ENCODE assay signal across 23 cellular contexts in the genomic region with DNA sequence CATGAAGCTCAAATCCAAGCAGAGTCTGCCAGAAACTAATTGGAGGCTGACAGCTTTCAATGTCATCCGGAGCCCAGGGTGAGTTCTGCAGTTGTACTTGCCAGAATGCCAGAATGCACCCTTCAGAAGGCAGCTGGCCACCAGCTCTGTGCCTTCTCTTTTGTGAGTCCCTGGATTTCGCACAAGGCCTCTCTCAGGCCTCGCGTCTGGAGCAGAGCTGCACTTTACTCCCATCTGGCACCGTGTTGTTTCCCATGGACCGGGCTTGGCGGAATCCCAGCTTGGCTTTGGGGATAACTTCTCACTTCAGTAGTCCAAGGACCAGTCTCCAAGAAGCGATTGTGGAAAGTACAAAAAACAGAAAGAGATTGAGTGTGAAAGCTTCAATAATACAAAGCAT.
DNase-seq lines count a peak whose midpoint lies in the region; ATAC-seq, FAIRE-seq and TF ChIP-seq lines count a peak whose summit lies in the region.
"Had no signal": no experiment of that assay in that cellular context is flagged by ENCODE, and none has a peak within 500 bp of the region (broad histone marks: within the 10 kb centered on the region; RNA-seq: fewer than 3 reads in every experiment).

No MANE protein-coding gene starts in this region.

- no peaks in the 10 kb centered on the region for H3K27me3 ChIP-seq in bronchial epithelial cell (ENCODE audit: control insufficient read depth, insufficient read depth, low read length)
- H3K27me3 ChIP-seq in ovary, result no peaks in the 10 kb centered on the region
- H3K27me3 ChIP-seq in spleen (replicated peaks in 1 of 7), result no peaks in the 10 kb centered on the region
- H3K27me3 ChIP-seq: BLaER1 had no signal

- H3K4me1 ChIP-seq in ovary (ENCODE audit: insufficient read depth) (no peaks in the 10 kb centered on the region), spleen (no peaks in the 10 kb centered on the region)
- H3K4me1 ChIP-seq: BLaER1 had no signal

- H3K9me3 ChIP-seq in ovary, result no peaks in the 10 kb centered on the region
- no peaks in the 10 kb centered on the region for H3K9me3 ChIP-seq in spleen
- H3K9me3 ChIP-seq: BLaER1, mucosa of descending colon had no signal

- no peak for TF ChIP-seq EP300 in ovary (IDR thresholded peaks at IDR 0.05)

- TF ChIP-seq POLR2A in ovary (IDR thresholded peaks at IDR 0.05), result no peak
- no peak for TF ChIP-seq POLR2A in spleen (IDR thresholded peaks at IDR 0.05)

- DNase-seq in DMS 273 treated with DMSO at 0.1 percent for 48 hours (lab: John Stamatoyannopoulos, UW) (peak; percentile 6), bronchial epithelial cell (ENCODE audit: low read depth) (no peak), left ventricle myocardium superior (peak; percentile 71), ovary (peak; percentile 26 to 82 (median 57)), spleen (no peak)
- DNase-seq in stimulated activated naive CD4-positive, alpha-beta T cell (lab: John Stamatoyannopoulos, UW), result no peak
- DNase-seq: ACHN; activated CD4-positive, alpha-beta T cell treated with anti-CD3 and anti-CD28 coated beads, Interleukin-2, amount 10 ng/mL, durations not matched to agents 24 days and 14 days; activated naive CD4-positive, alpha-beta T cell treated with anti-CD3 and anti-CD28 coated beads for 36 hours; activated T-cell treated with anti-CD3 and anti-CD28 coated beads, Interleukin-2, amount 50 U/mL, for 48 hours; COR-L47; DND-41; mucosa of descending colon; NCI-H187; NCI-H69; stimulated activated CD4-positive, alpha-beta T cell treated with anti-CD3 and anti-CD28 coated beads, Interleukin-1b, Interleukin-23, amount 100 ng/mL, for 48 hours; T-helper 9 cell; WERI-Rb-1 had no signal

- H3K4me3 ChIP-seq in bronchial epithelial cell (ENCODE audit: low read depth, low read length) (no peak overlapping the region), ovary (no peak overlapping the region), spleen (no peak overlapping the region)
- H3K4me3 ChIP-seq: BLaER1, mucosa of descending colon, skin epidermis had no signal

- H3K36me3 ChIP-seq in bronchial epithelial cell (ENCODE audit: control insufficient read depth, insufficient read depth, low read length), result no peaks in the 10 kb centered on the region
- H3K36me3 ChIP-seq in ovary, result no peaks in the 10 kb centered on the region
- H3K36me3 ChIP-seq in spleen, result no peaks in the 10 kb centered on the region
- H3K36me3 ChIP-seq: BLaER1, WERI-Rb-1 had no signal

- peak; percentile 13 for FAIRE-seq in bronchial epithelial cell (lab: Jason Lieb, UNC)
- FAIRE-seq: H1 had no signal

- TF ChIP-seq CTCF in bronchial epithelial cell (IDR thresholded peaks at IDR 0.05; ENCODE audit: insufficient read depth, low read length, severe bottlenecking) (no peak), ovary (IDR thresholded peaks at IDR 0.05) (no peak), spleen (IDR thresholded peaks at IDR 0.05 in 8 of 11, conservative IDR thresholded peaks at IDR 0.05 in 3 of 11) (no peak)

- 28 to 34% (median 29%) methylated on average over 8 of the region's 8 CpGs for WGBS in ovary, 3 donors
- WGBS in spleen, 5 donors, result 85 to 95% (median 88%) methylated on average over 8 of the region's 8 CpGs

- H3K27ac ChIP-seq in ovary (no peak overlapping the region), spleen (no peak overlapping the region)
- H3K27ac ChIP-seq: BLaER1, skin epidermis, WERI-Rb-1 had no signal

- intact Hi-C loops in left ventricle myocardium superior (cut with micrococcal nuclease), result no loop called here
- intact Hi-C loops in ovary (cut with DNase I), result no loop called here
- intact Hi-C loops in spleen (cut with DNase I; ENCODE audit: low total_unique reads), result no loop called here

- ATAC-seq in left ventricle myocardium superior (peak; percentile 85), GM18519 (IDR thresholded peaks at IDR 0.05; ENCODE audit: low FRiP score, unreplicated experiment) (no peak), HG03045 (IDR thresholded peaks at IDR 0.05; ENCODE audit: unreplicated experiment) (no peak)
- ATAC-seq: mucosa of descending colon had no signal

Comparison
In these comparisons a context has a peak if more than half of its experiments do, and no peak if none do; other contexts are left out.
1. DNase-seq: peak in DMS 273 treated with DMSO at 0.1 percent for 48 hours (single experiment), left ventricle myocardium superior (single experiment) and ovary (5 of 5); none in bronchial epithelial cell (single experiment), stimulated activated naive CD4-positive, alpha-beta T cell (0 of 6) and spleen (single experiment).